26 cellular contexts compared by ENCODE assay signal in genomic region chr14:34387974-34388533, GRCh38.
"Had no signal": no experiment of that assay in that cellular context is flagged by ENCODE, and none has a peak within 500 bp of the region (broad histone marks: within the 10 kb centered on the region; RNA-seq: fewer than 3 reads in every experiment).

No MANE protein-coding gene starts in this region.

- ATAC-seq: activated T-cell treated with anti-CD3 and anti-CD28 coated beads, Interleukin-2, amount 50 U/mL, for 72 hours; effector memory CD8-positive, alpha-beta T cell; heart right ventricle; naive thymus-derived CD4-positive, alpha-beta T cell; sciatic nerve; stimulated activated naive B cell treated with anti-CD40 and anti-IgM and Interleukin-4, amounts not matched to agents 10 μg/mL and 1 μg/mL and 100 μg/mL, for 72 hours had no signal

- H3K9me3 ChIP-seq: colonic mucosa, thoracic aorta, vagina had no signal

- H3K9ac ChIP-seq: neural progenitor cell had no signal

- H3K4me2 ChIP-seq: neural progenitor cell, smooth muscle cell had no signal

- H3K4me3 ChIP-seq: ascending aorta, colonic mucosa, dorsolateral prefrontal cortex, heart right ventricle, left ventricle myocardium inferior, neural progenitor cell, smooth muscle cell, thoracic aorta, vagina had no signal

- H2AFZ ChIP-seq: neural progenitor cell had no signal

- H3K27ac Mint-ChIP-seq: activated B cell treated with CpG ODN at 0.5 μM for 24 hours; activated CD4-positive, alpha-beta memory T cell treated with anti-CD3 and anti-CD28 coated beads for 36 hours; activated T-cell treated with anti-CD3 and anti-CD28 coated beads, Interleukin-2, amount 50 U/mL, for 72 hours; effector memory CD8-positive, alpha-beta T cell; naive thymus-derived CD4-positive, alpha-beta T cell; neural progenitor cell; stimulated activated naive B cell treated with anti-CD40 and anti-IgM and Interleukin-4, amounts not matched to agents 10 μg/mL and 1 μg/mL and 100 μg/mL, for 72 hours; T-helper 1 cell treated with Interleukin-12 subunit alpha and Interleukin-12 subunit beta and Interleukin-4 antibody, amounts not matched to agents 30 μg/mL and 1 μg/mL, for 36 hours; type B pancreatic cell had no signal

- H3K27me3 ChIP-seq: ascending aorta, brain microvascular endothelial cell, colonic mucosa, neural progenitor cell, vagina had no signal

- H3K36me3 ChIP-seq: ascending aorta, brain microvascular endothelial cell, colonic mucosa, heart right ventricle, left ventricle myocardium inferior, neural progenitor cell, thoracic aorta, vagina had no signal

- H3K27ac ChIP-seq: ascending aorta, brain microvascular endothelial cell, colonic mucosa, dorsolateral prefrontal cortex, heart right ventricle, left ventricle myocardium inferior, neural progenitor cell, thoracic aorta, vagina had no signal

- H3K9me3 Mint-ChIP-seq: activated T-cell treated with anti-CD3 and anti-CD28 coated beads, Interleukin-2, amount 50 U/mL, for 72 hours; T-helper 1 cell treated with Interleukin-12 subunit alpha and Interleukin-12 subunit beta and Interleukin-4 antibody, amounts not matched to agents 30 μg/mL and 1 μg/mL, for 36 hours; type B pancreatic cell had no signal

- DNase-seq: activated B cell treated with CpG ODN at 0.5 μM for 24 hours; activated CD4-positive, alpha-beta memory T cell treated with anti-CD3 and anti-CD28 coated beads for 36 hours; activated CD4-positive, alpha-beta T cell treated with anti-CD3 and anti-CD28 coated beads for 48 hours; activated effector memory CD4-positive, alpha-beta T cell treated with anti-CD3 and anti-CD28 coated beads, Interleukin-2, amount 50 U/mL, for 16 hours; activated naive CD4-positive, alpha-beta T cell treated with anti-CD3 and anti-CD28 coated beads, Interleukin-2, amount 50 U/mL, for 16 hours; activated T-cell treated with anti-CD3 and anti-CD28 coated beads, Interleukin-2, amount 50 U/mL, for 72 hours; brain microvascular endothelial cell; central memory CD4-positive, alpha-beta T cell; colonic mucosa; dorsolateral prefrontal cortex; effector memory CD8-positive, alpha-beta T cell; heart right ventricle; left ventricle myocardium inferior; naive thymus-derived CD4-positive, alpha-beta T cell; posterior cingulate gyrus; stimulated activated CD4-positive, alpha-beta T cell treated with anti-CD3 and anti-CD28 coated beads, Interleukin-2, amount 100 ng/mL, for 48 hours; stimulated activated CD8-positive, alpha-beta memory T cell treated with anti-CD3 and anti-CD28 coated beads, Interleukin-4, amount 100 ng/mL, for 48 hours; stimulated activated naive B cell treated with anti-CD40 and anti-IgM and Interleukin-4, amounts not matched to agents 10 μg/mL and 1 μg/mL and 100 μg/mL, for 72 hours had no signal

- H3K4me1 Mint-ChIP-seq: activated B cell treated with CpG ODN at 0.5 μM for 24 hours; neural progenitor cell; stimulated activated naive B cell treated with anti-CD40 and anti-IgM and Interleukin-4, amounts not matched to agents 10 μg/mL and 1 μg/mL and 100 μg/mL, for 72 hours had no signal

- H3K4me3 Mint-ChIP-seq: activated B cell treated with CpG ODN at 0.5 μM for 24 hours; activated CD4-positive, alpha-beta memory T cell treated with anti-CD3 and anti-CD28 coated beads for 36 hours; activated T-cell treated with anti-CD3 and anti-CD28 coated beads, Interleukin-2, amount 50 U/mL, for 72 hours; effector memory CD8-positive, alpha-beta T cell; naive thymus-derived CD4-positive, alpha-beta T cell; neural progenitor cell; stimulated activated naive B cell treated with anti-CD40 and anti-IgM and Interleukin-4, amounts not matched to agents 10 μg/mL and 1 μg/mL and 100 μg/mL, for 72 hours; T-helper 1 cell treated with Interleukin-12 subunit alpha and Interleukin-12 subunit beta and Interleukin-4 antibody, amounts not matched to agents 30 μg/mL and 1 μg/mL, for 36 hours; type B pancreatic cell had no signal

- H3K4me1 ChIP-seq: ascending aorta, colonic mucosa, heart right ventricle, left ventricle myocardium inferior, neural progenitor cell had no signal

- H3K36me3 Mint-ChIP-seq: activated CD4-positive, alpha-beta memory T cell treated with anti-CD3 and anti-CD28 coated beads for 36 hours; neural progenitor cell; type B pancreatic cell had no signal
